12 cellular contexts compared by ENCODE assay signal in the genomic region with DNA sequence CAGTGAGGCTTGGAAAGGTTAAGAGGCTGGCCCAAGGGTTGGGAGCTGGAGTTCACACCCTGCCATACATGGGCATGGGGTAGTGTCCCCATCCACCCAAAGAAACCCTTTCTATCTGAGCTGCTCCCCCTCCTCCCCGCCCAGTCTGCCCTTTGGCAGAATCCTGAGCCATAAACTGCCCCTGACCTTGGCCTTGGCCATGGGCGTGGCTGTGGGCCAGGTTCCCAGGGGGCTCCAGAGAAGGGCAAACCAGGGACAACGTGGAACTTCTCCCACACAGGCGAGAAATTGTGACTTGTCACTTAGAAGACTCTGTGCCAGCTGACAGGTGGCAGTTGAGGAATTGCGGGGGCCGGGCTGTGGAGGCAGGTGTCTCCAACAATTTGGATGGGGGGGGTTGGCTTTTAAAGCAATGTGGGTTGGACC. TPM values are rescaled to one million over a fixed set of nuclear protein-coding genes. Genes with fewer than 3 reads are reported as not detected.
A peak's percentile ranks its signal among the peaks of the same experiment; 100 is the strongest.
DNase-seq lines count a peak whose midpoint lies in the region; ATAC-seq and TF ChIP-seq lines count a peak whose summit lies in the region.
"Had no signal": no experiment of that assay in that cellular context is flagged by ENCODE, and none has a peak within 500 bp of the region (broad histone marks: within the 10 kb centered on the region; RNA-seq: fewer than 3 reads in every experiment).

No MANE protein-coding gene starts in this region.

- no peaks in the 10 kb centered on the region for H3K27me3 ChIP-seq in HL-60 (ENCODE audit: insufficient read depth, poor library complexity, severe bottlenecking)

- H3K36me3 Mint-ChIP-seq in naive thymus-derived CD8-positive, alpha-beta T cell = peaks cover 31 to 39% (median 31%) of the 10 kb centered on the region in 3 donors
- H3K36me3 Mint-ChIP-seq: brain had no signal

- no peak for ATAC-seq in naive thymus-derived CD8-positive, alpha-beta T cell
- no peak for ATAC-seq in GM19397 (IDR thresholded peaks at IDR 0.05; ENCODE audit: unreplicated experiment)

- H3K4me3 ChIP-seq in HL-60 (replicated peaks; ENCODE audit: insufficient read depth, low read length) = peak overlapping the region; percentile 63

- H3K4me1 Mint-ChIP-seq in naive thymus-derived CD8-positive, alpha-beta T cell = peaks cover 23 to 69% (median 45%) of the 10 kb centered on the region in 4 donors

- peak overlapping the region; percentile 94 to 100 (median 99) for H3K27ac Mint-ChIP-seq in naive thymus-derived CD8-positive, alpha-beta T cell
- H3K27ac Mint-ChIP-seq: HFFc6, progenitor cell of endocrine pancreas had no signal

- no peaks in the 10 kb centered on the region for H3K27me3 Mint-ChIP-seq in naive thymus-derived CD8-positive, alpha-beta T cell

- TF ChIP-seq CTCF in HL-60 (IDR thresholded peaks at IDR 0.05; ENCODE audit: insufficient read depth, low read length) = no peak

- POLR2A ChIA-PET in naive thymus-derived CD8-positive, alpha-beta T cell (lab: Charles Lee) = interaction anchor here (0.5 to 27.2 kb wide), 11 partner anchors 3 to 468 kb away, joined by 3 to 1403 read pairs (median 4); a partner anchor contains a TSS

- H3K9me3 Mint-ChIP-seq in naive thymus-derived CD8-positive, alpha-beta T cell = peaks cover 0 to 2% (median 0%) of the 10 kb centered on the region in 9 donors
- H3K9me3 Mint-ChIP-seq: brain, HFFc6 had no signal

- H3K4me3 Mint-ChIP-seq in naive thymus-derived CD8-positive, alpha-beta T cell = peak overlapping the region; percentile 93 to 100 (median 99)
- H3K4me3 Mint-ChIP-seq: brain, HFFc6 had no signal

- DNase-seq in 8988T (peak; percentile 11), HL-60 (ENCODE audit: low read depth in 1 of 2, low spot score in 1 of 2) (peak; percentile 57 to 59), caudate nucleus (lab: John Stamatoyannopoulos, UW) (peak in 37 of 61 donors; percentile 18 to 88 (median 53)), DMS 273 treated with DMSO at 0.1 percent for 48 hours (lab: John Stamatoyannopoulos, UW) (no peak), T-helper 9 cell (no peak), SIG-M5 treated with dmso at 0.1 percent for 504 hours (lab: John Stamatoyannopoulos, UW; ENCODE audit: unreplicated experiment) (no peak)
- DNase-seq in naive thymus-derived CD8-positive, alpha-beta T cell = no peak
- DNase-seq: HFFc6, hippocampal formation had no signal

- H3K27ac ChIP-seq in HL-60 (replicated peaks) (peak overlapping the region; percentile 95), caudate nucleus (ENCODE audit: low read depth, low read length) (peak overlapping the region; percentile 28)

RNA-seq across cellular contexts. Expression of a gene that starts 4.8 kb away (rescaled TPM):
- 10 to 100 TPM; 79.6 to 80.9 TPM for total RNA-seq in naive thymus-derived CD8-positive, alpha-beta T cell
- polyA plus RNA-seq in naive thymus-derived CD8-positive, alpha-beta T cell = 10 to 100 TPM; 12.2 to 28.1 (median 12.7) TPM

RNA-seq across cellular contexts. Expression of a gene that starts 18.0 kb away (rescaled TPM):
- under 1 TPM; 0.82 to 0.86 TPM for total RNA-seq in naive thymus-derived CD8-positive, alpha-beta T cell
- polyA plus RNA-seq in naive thymus-derived CD8-positive, alpha-beta T cell = under 1 TPM in 2 of 3 donors, not detected in 1; 0.45 to 0.57 TPM

Comparison
In these comparisons a context has a peak if more than half of its experiments do, and no peak if none do; other contexts are left out.
1. DNase-seq: peak in 8988T (single experiment), HL-60 (2 of 2) and caudate nucleus (37 of 61); none in naive thymus-derived CD8-positive, alpha-beta T cell (0 of 10), DMS 273 treated with DMSO at 0.1 percent for 48 hours (single experiment), T-helper 9 cell (single experiment) and SIG-M5 treated with dmso at 0.1 percent for 504 hours (single experiment).